ENCODE assay signal across 14 cellular contexts in genomic region chr22:35637943-35638342, GRCh38. TPM values are rescaled to one million over a fixed set of nuclear protein-coding genes. Genes with fewer than 3 reads are reported as not detected.
DNase-seq lines count a peak whose midpoint lies in the region; FAIRE-seq and TF ChIP-seq lines count a peak whose summit lies in the region.
"Had no signal": no experiment of that assay in that cellular context is flagged by ENCODE, and none has a peak within 500 bp of the region (broad histone marks: within the 10 kb centered on the region; RNA-seq: fewer than 3 reads in every experiment).

No MANE protein-coding gene starts in this region.

- peak overlapping the region; percentile 64 for H3K4me3 Mint-ChIP-seq in HFFc6

- H3K4me1 ChIP-seq in esophagus (ENCODE audit: control insufficient read depth in 2 of 2, insufficient read depth in 2 of 2, low read length in 1 of 2) (peaks cover 0 to 21% of the 10 kb centered on the region in 2 donors), mesodermal cell (ENCODE audit: control insufficient read depth, insufficient read depth, low read length, poor library complexity, severe bottlenecking) (peaks cover 4% of the 10 kb centered on the region), stomach smooth muscle (ENCODE audit: control insufficient read depth, insufficient read depth, low read length) (peaks cover 26% of the 10 kb centered on the region)

- H3K27ac ChIP-seq in esophagus (ENCODE audit: low read depth in 2 of 2, low read length in 1 of 2) (peak overlapping the region; percentile 81 to 85), mesodermal cell (ENCODE audit: low read depth, low read length, severe bottlenecking) (peak overlapping the region; percentile 23), stomach smooth muscle (ENCODE audit: low read length) (peak overlapping the region; percentile 95)
- H3K27ac ChIP-seq: BLaER1 had no signal

- DNase-seq in HFFc6 (no peak), kidney glomerular epithelial cell (lab: John Stamatoyannopoulos, UW) (no peak), Ammon's horn (ENCODE audit: low spot score) (no peak), GM12891 (ENCODE audit: insufficient read length, low spot score) (no peak), SHP77 (lab: John Stamatoyannopoulos, UW) (no peak)
- DNase-seq: activated CD4-positive, alpha-beta T cell treated with anti-CD3 and anti-CD28 coated beads, Interleukin-2, amount 50 U/mL, for 48 hours; activated naive CD4-positive, alpha-beta T cell treated with Interleukin-2 at 50 U/mL for 16 hours; DND-41; NCI-H187 had no signal

- H3K27me3 Mint-ChIP-seq in HFFc6 (ENCODE audit: insufficient read depth), result no peaks in the 10 kb centered on the region; the same call in 1 of the 2 replicates

- no peak overlapping the region for H3K4me3 ChIP-seq in esophagus (ENCODE audit: low read depth in 1 of 2, low read length in 2 of 2)
- H3K4me3 ChIP-seq in mesodermal cell (ENCODE audit: extremely low read depth, insufficient read depth, low read length, poor library complexity, severe bottlenecking), result no peak overlapping the region
- peak overlapping the region; percentile 5 to 47 for H3K4me3 ChIP-seq in stomach smooth muscle (ENCODE audit: low read length in 2 of 2)
- H3K4me3 ChIP-seq: BLaER1 had no signal

- TF ChIP-seq CTCF in HFFc6 (IDR thresholded peaks at IDR 0.05), result no peak

- H3K9me3 ChIP-seq in esophagus (ENCODE audit: control insufficient read depth in 2 of 2, insufficient read depth in 1 of 2, low read depth in 1 of 2, low read length in 1 of 2) (no peaks in the 10 kb centered on the region), mesodermal cell (ENCODE audit: control insufficient read depth, low read length) (no peaks in the 10 kb centered on the region), stomach smooth muscle (ENCODE audit: control insufficient read depth in 2 of 2, low read length in 2 of 2) (no peaks in the 10 kb centered on the region)
- H3K9me3 ChIP-seq: BLaER1 had no signal

- WGBS in esophagus, 2 donors, result 62 to 74% methylated on average over 6 of the region's 6 CpGs
- WGBS in mesodermal cell (ENCODE audit: insufficient coverage in 2 of 2), 2 experiments, result 92 to 100% methylated on average over 2 to 6 of the region's 6 CpGs

- H3K36me3 Mint-ChIP-seq in HFFc6 (ENCODE audit: low read depth), result no peaks in the 10 kb centered on the region; the same call in 1 of the 2 replicates

- H3K36me3 ChIP-seq in esophagus (ENCODE audit: control insufficient read depth in 2 of 2, insufficient read depth in 2 of 2, low read length in 1 of 2), result no peaks in the 10 kb centered on the region
- H3K36me3 ChIP-seq in mesodermal cell (ENCODE audit: control insufficient read depth, insufficient read depth, low read length), result no peaks in the 10 kb centered on the region
- H3K36me3 ChIP-seq in stomach smooth muscle (ENCODE audit: control insufficient read depth in 2 of 2, insufficient read depth in 2 of 2, low read length in 2 of 2), result no peaks in the 10 kb centered on the region
- H3K36me3 ChIP-seq: BLaER1 had no signal

- FAIRE-seq in GM12891 (lab: Jason Lieb, UNC), result no peak
- FAIRE-seq: colon had no signal

- H3K9me3 Mint-ChIP-seq in HFFc6, result no peaks in the 10 kb centered on the region

- peaks cover 23% of the 10 kb centered on the region for H3K4me1 Mint-ChIP-seq in HFFc6 (ENCODE audit: low read depth)

- H3K27me3 ChIP-seq in esophagus (ENCODE audit: control insufficient read depth in 1 of 2, insufficient read depth in 2 of 2, low read length in 2 of 2), result no peaks in the 10 kb centered on the region
- no peaks in the 10 kb centered on the region for H3K27me3 ChIP-seq in stomach smooth muscle (ENCODE audit: control insufficient read depth in 1 of 2, insufficient read depth in 2 of 2, low read length in 2 of 2)
- H3K27me3 ChIP-seq: BLaER1 had no signal

- peak overlapping the region; percentile 93 for H3K27ac Mint-ChIP-seq in HFFc6

- peak overlapping the region; percentile 55 to 71 for H3K9ac ChIP-seq in stomach smooth muscle (ENCODE audit: low read length in 2 of 2)
- H3K9ac ChIP-seq: BLaER1 had no signal

- TF ChIP-seq POLR2A in GM12891 (IDR thresholded peaks at IDR 0.05; ENCODE audit: low read depth, low read length), result no peak

TF ChIP-seq in GM12891, 5 proteins besides CTCF, POLR2A, EP300 and RAD21:
- no peak for TF ChIP-seq POU2F2 (IDR thresholded peaks at IDR 0.05; ENCODE audit: low read depth, low read length)
- TF ChIP-seq POLR2AphosphoS5 (IDR thresholded peaks at IDR 0.05; ENCODE audit: low read depth, low read length), result no peak
- no peak for TF ChIP-seq TAF1 (IDR thresholded peaks at IDR 0.05; ENCODE audit: low read depth, low read length)
- TF ChIP-seq PAX5 (IDR thresholded peaks at IDR 0.05; ENCODE audit: insufficient read depth, low read length, severe bottlenecking), result no peak
- TF ChIP-seq SPI1 (IDR thresholded peaks at IDR 0.05; ENCODE audit: low read depth, low read length), result no peak

RNA-seq across cellular contexts. Expression of gene APOL6, which starts 10.3 kb away (rescaled TPM):
- 1 to 10 TPM; 1.4 to 3.6 (median 3.4) TPM for total RNA-seq in HFFc6 (2021; fragmentation: NEBNext Ultra II Directional; extraction: Animal tissue kit (Norgen Biotek cat#: 25700))
- polyA plus RNA-seq in esophagus, result 1 to 10 TPM; 2.8 to 3.8 TPM
- polyA plus RNA-seq in mesodermal cell (2013, experiment 1 of 2), result 0.04 TPM
- 0.05 TPM for polyA plus RNA-seq in mesodermal cell (2013, experiment 2 of 2)
- 3.2 TPM for polyA plus RNA-seq in GM12891 (2012; ENCODE audit: low read depth, missing spikeins)

RNA-seq across cellular contexts. Expression of gene MB, which starts 20.8 kb away (rescaled TPM):
- not detected for total RNA-seq in HFFc6 (2021; fragmentation: NEBNext Ultra II Directional; extraction: Animal tissue kit (Norgen Biotek cat#: 25700))
- 1 to 10 TPM; 2.5 to 5.1 TPM for polyA plus RNA-seq in esophagus
- polyA plus RNA-seq in mesodermal cell (2013, experiment 1 of 2), result not detected
- polyA plus RNA-seq in mesodermal cell (2013, experiment 2 of 2), result not detected
- polyA plus RNA-seq in GM12891 (2012; ENCODE audit: low read depth, missing spikeins), result 0.23 TPM

Comparison
In these comparisons a context has a peak if more than half of its experiments do, and no peak if none do; other contexts are left out.
1. H3K27ac ChIP-seq: peak in every context shown above with its lines; median percentile 95 in stomach smooth muscle; 83 in esophagus; 23 in mesodermal cell.
2. H3K4me3 ChIP-seq: peak in stomach smooth muscle (2 of 2); none in esophagus (0 of 2) and mesodermal cell (single experiment).